ENCODE assay signal across 13 cellular contexts in the genomic region with DNA sequence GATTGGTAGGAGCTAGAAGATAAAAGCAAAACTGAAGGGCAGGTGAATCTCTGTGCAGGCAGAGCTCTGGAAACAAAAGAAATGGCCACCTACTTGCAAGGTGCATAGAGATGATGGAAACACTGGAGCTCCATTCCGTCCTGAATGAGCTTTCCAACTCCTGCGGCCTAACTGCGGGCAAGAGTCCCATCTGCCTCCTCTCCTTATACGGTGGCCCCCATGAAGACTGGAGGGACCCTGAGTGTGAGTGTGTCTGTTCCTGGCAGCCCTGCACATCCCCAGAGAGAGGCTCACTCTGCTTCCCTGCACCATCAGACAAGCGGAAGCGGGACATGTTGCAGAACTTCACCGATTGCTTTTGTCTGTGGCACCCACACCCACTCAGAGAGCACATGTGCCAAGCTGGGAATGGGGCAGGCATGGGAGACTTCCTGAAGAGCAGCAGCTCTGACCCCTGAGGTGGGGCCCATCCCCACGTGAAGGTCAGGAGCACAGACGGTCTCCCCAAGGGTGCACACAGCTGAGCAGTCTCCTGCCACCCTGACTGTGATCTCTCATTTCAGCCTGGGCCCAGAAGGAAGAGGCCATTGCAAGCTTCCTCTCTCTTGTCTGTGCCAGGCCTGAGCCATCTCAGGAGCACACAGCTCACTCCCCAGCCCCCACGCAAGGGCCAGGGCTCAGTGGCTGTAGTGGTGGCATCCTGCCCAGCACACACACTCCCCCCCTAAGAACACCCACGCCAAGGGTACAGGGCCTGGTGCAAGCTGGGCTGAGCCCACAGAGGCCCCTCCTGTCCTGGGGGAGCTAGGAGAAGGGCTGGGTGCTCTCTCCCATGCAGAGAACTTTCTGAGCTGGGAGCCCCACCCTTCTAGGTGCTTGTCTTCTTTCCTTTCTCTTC.
DNase-seq lines count a peak whose midpoint lies in the region; ATAC-seq and TF ChIP-seq lines count a peak whose summit lies in the region.
"Had no signal": no experiment of that assay in that cellular context is flagged by ENCODE, and none has a peak within 500 bp of the region (broad histone marks: within the 10 kb centered on the region; RNA-seq: fewer than 3 reads in every experiment).

No MANE protein-coding gene starts in this region.

- peak overlapping the region; percentile 77 for H3K23ac ChIP-seq in neuronal stem cell (ENCODE audit: low read depth, low read length, poor library complexity)

- H3K36me3 Mint-ChIP-seq in naive thymus-derived CD8-positive, alpha-beta T cell = peaks cover 0 to 1% (median 0%) of the 10 kb centered on the region in 3 donors

- H3K9me3 ChIP-seq in heart left ventricle = no peaks in the 10 kb centered on the region
- no peaks in the 10 kb centered on the region for H3K9me3 ChIP-seq in neuronal stem cell (replicated peaks in 1 of 2; ENCODE audit: control insufficient read depth in 2 of 2, insufficient read depth in 1 of 2, low read depth in 1 of 2, low read length in 2 of 2)
- H3K9me3 ChIP-seq in vagina = no peaks in the 10 kb centered on the region

- peak overlapping the region; percentile 95 for H2BK15ac ChIP-seq in neuronal stem cell (ENCODE audit: low read length)

- 57 to 69% (median 60%) methylated on average over 8 to 11 of the region's 11 CpGs for WGBS in heart left ventricle, 4 donors
- WGBS in neuronal stem cell (ENCODE audit: extremely low coverage in 2 of 2, insufficient read length in 2 of 2, insufficient replicate concordance in 1 of 2), 2 donors = no CpG with 5 or more reads among the region's 11 CpGs

- TF ChIP-seq POLR2A in heart left ventricle (IDR thresholded peaks at IDR 0.05) (no peak), vagina (IDR thresholded peaks at IDR 0.05) (no peak)

- no peak overlapping the region for H3K4me3 ChIP-seq in heart left ventricle
- no peak overlapping the region for H3K4me3 ChIP-seq in neuronal stem cell (ENCODE audit: low read length in 2 of 2)
- no peak overlapping the region for H3K4me3 ChIP-seq in vagina

- H2BK12ac ChIP-seq in neuronal stem cell (ENCODE audit: low read length) = peak overlapping the region; percentile 93

- DNase-seq in Right ventricle myocardium inferior (ENCODE audit: missing footprints) (peak; percentile 63), cardiac septum (ENCODE audit: low spot score) (no peak), heart left ventricle (peak in 3 of 5 donors; percentile 32 to 52 (median 32)), neuronal stem cell (ENCODE audit: low spot score) (no peak), vagina (ENCODE audit: extremely low spot score in 2 of 2) (no peak), HK-2 (ENCODE audit: unreplicated experiment) (no peak)
- no peak for DNase-seq in naive thymus-derived CD8-positive, alpha-beta T cell
- DNase-seq in activated CD8-positive, alpha-beta memory T cell treated with anti-CD3 and anti-CD28 coated beads, Interleukin-2, amount 50 U/mL, for 48 hours = no peak
- DNase-seq: activated CD4-positive, CD25-positive, alpha-beta regulatory T cell; activated gamma-delta T cell; effector CD8-positive, alpha-beta T cell; GF-D8; NCI-H1694 had no signal

- peak overlapping the region; percentile 93 for H2AK5ac ChIP-seq in neuronal stem cell (ENCODE audit: low read depth, low read length)

- peak overlapping the region; percentile 33 for H3K9ac ChIP-seq in neuronal stem cell (ENCODE audit: low read depth, low read length, poor library complexity)

- H2AFZ ChIP-seq in neuronal stem cell (ENCODE audit: low read length) = peak overlapping the region; percentile 27

- H3K4me1 Mint-ChIP-seq in naive thymus-derived CD8-positive, alpha-beta T cell = peaks cover 4 to 18% (median 5%) of the 10 kb centered on the region in 4 donors

- no peaks in the 10 kb centered on the region for H3K9me3 Mint-ChIP-seq in naive thymus-derived CD8-positive, alpha-beta T cell

- no peak overlapping the region for H3K4me2 ChIP-seq in neuronal stem cell (ENCODE audit: insufficient read depth, low read length, poor library complexity, severe bottlenecking)

- peak overlapping the region; percentile 76 for H2BK5ac ChIP-seq in neuronal stem cell (ENCODE audit: low read length)

- no peaks in the 10 kb centered on the region for H3K27me3 Mint-ChIP-seq in naive thymus-derived CD8-positive, alpha-beta T cell

- H2BK120ac ChIP-seq in neuronal stem cell (ENCODE audit: low read depth, low read length) = no peak overlapping the region

- no peak for TF ChIP-seq CTCF in heart left ventricle (IDR thresholded peaks at IDR 0.05)
- TF ChIP-seq CTCF in vagina (IDR thresholded peaks at IDR 0.05) = no peak

- no peaks in the 10 kb centered on the region for H3K36me3 ChIP-seq in heart left ventricle
- no peaks in the 10 kb centered on the region for H3K36me3 ChIP-seq in neuronal stem cell (replicated peaks in 1 of 2; ENCODE audit: control insufficient read depth in 2 of 2, insufficient read depth in 2 of 2, low read length in 2 of 2)
- H3K36me3 ChIP-seq in vagina = no peaks in the 10 kb centered on the region

- H4K8ac ChIP-seq in neuronal stem cell (ENCODE audit: low read depth, low read length) = no peak overlapping the region

- H3K18ac ChIP-seq in neuronal stem cell (ENCODE audit: low read length) = peak overlapping the region; percentile 92

- H3K27me3 ChIP-seq in heart left ventricle (no peaks in the 10 kb centered on the region), neuronal stem cell (ENCODE audit: control insufficient read depth in 3 of 3, insufficient read depth in 3 of 3, low read depth in 1 of 3, low read length in 3 of 3) (no peaks in the 10 kb centered on the region), vagina (no peaks in the 10 kb centered on the region)

- peaks cover 9 to 77% (median 51%) of the 10 kb centered on the region in 12 donors for H3K4me1 ChIP-seq in heart left ventricle
- peaks cover 22 to 23% of the 10 kb centered on the region in 2 donors for H3K4me1 ChIP-seq in neuronal stem cell (ENCODE audit: control insufficient read depth in 2 of 2, insufficient read depth in 1 of 2, low read depth in 1 of 2, low read length in 2 of 2)
- peaks cover 54% of the 10 kb centered on the region for H3K4me1 ChIP-seq in vagina

- no peak overlapping the region for H3K4me3 Mint-ChIP-seq in naive thymus-derived CD8-positive, alpha-beta T cell

- peak overlapping the region in 2 of 10 donors; percentile 65 to 68 for H3K27ac Mint-ChIP-seq in naive thymus-derived CD8-positive, alpha-beta T cell

- H3K27ac ChIP-seq in heart left ventricle = peak overlapping the region in 5 of 12 donors; percentile 34 to 82 (median 48)
- no peak overlapping the region for H3K27ac ChIP-seq in neuronal stem cell (replicated peaks; ENCODE audit: low read length)
- peak overlapping the region; percentile 30 for H3K27ac ChIP-seq in vagina

- H4K91ac ChIP-seq in neuronal stem cell (ENCODE audit: low read depth, low read length, poor library complexity) = peak overlapping the region; percentile 90

- intact Hi-C loops in Right ventricle myocardium inferior (cut with DNase I) (no loop called here), cardiac septum (cut with DNase I) (no loop called here), heart left ventricle (cut with DNase I) (no loop called here), vagina (cut with DNase I) (no loop called here)

- H3K4ac ChIP-seq in neuronal stem cell (ENCODE audit: low read length) = no peak overlapping the region

- ATAC-seq in Right ventricle myocardium inferior (peak; percentile 41), heart left ventricle (peak; percentile 17 to 58 (median 34))
- no peak for ATAC-seq in naive thymus-derived CD8-positive, alpha-beta T cell

- H3K14ac ChIP-seq in neuronal stem cell (ENCODE audit: low read length) = no peak overlapping the region

- H3K79me1 ChIP-seq in neuronal stem cell (ENCODE audit: low read depth, low read length) = no peaks in the 10 kb centered on the region

- POLR2A ChIA-PET in naive thymus-derived CD8-positive, alpha-beta T cell (lab: Charles Lee) = no interaction called here

Comparison
In these comparisons a context has a peak if more than half of its experiments do, and no peak if none do; other contexts are left out.
1. DNase-seq: peak in Right ventricle myocardium inferior (single experiment) and heart left ventricle (3 of 5); none in cardiac septum (single experiment), neuronal stem cell (single experiment), vagina (0 of 2), HK-2 (single experiment), naive thymus-derived CD8-positive, alpha-beta T cell (0 of 10) and activated CD8-positive, alpha-beta memory T cell treated with anti-CD3 and anti-CD28 coated beads, Interleukin-2, amount 50 U/mL, for 48 hours (single experiment).
2. ATAC-seq: peak in Right ventricle myocardium inferior (single experiment) and heart left ventricle (4 of 4); none in naive thymus-derived CD8-positive, alpha-beta T cell (0 of 2).